ENCODE assay signal across 11 cellular contexts in genomic region chr11:614091-614582, GRCh38. TPM values are rescaled to one million over a fixed set of nuclear protein-coding genes. Genes with fewer than 3 reads are reported as not detected.
A peak's percentile ranks its signal among the peaks of the same experiment; 100 is the strongest.
DNase-seq lines count a peak whose midpoint lies in the region; TF ChIP-seq lines count a peak whose summit lies in the region.
"Had no signal": no experiment of that assay in that cellular context is flagged by ENCODE, and none has a peak within 500 bp of the region (broad histone marks: within the 10 kb centered on the region; RNA-seq: fewer than 3 reads in every experiment).

No MANE protein-coding gene starts in this region.

- no peaks in the 10 kb centered on the region for H3K27me3 ChIP-seq in GM06990 (replicated peaks; ENCODE audit: control insufficient read depth, insufficient read depth, low read length)
- no peaks in the 10 kb centered on the region for H3K27me3 ChIP-seq in OCI-LY1 (ENCODE audit: insufficient read depth, low read length)
- H3K27me3 ChIP-seq in duodenal mucosa (ENCODE audit: control insufficient read depth in 1 of 2, insufficient read depth in 2 of 2, low read length in 2 of 2), result no peaks in the 10 kb centered on the region
- H3K27me3 ChIP-seq in HAP-1 (ENCODE audit: low read depth), result no peaks in the 10 kb centered on the region

- H2AFZ ChIP-seq in OCI-LY1 (ENCODE audit: low read length), result no peak overlapping the region

- no peaks in the 10 kb centered on the region for H3K27me3 Mint-ChIP-seq in progenitor cell of endocrine pancreas

- TF ChIP-seq CTCF in GM06990 (IDR thresholded peaks at IDR 0.05; ENCODE audit: insufficient read depth, low read length, poor library complexity, severe bottlenecking), result no peak
- no peak for TF ChIP-seq CTCF in OCI-LY1 (IDR thresholded peaks at IDR 0.05; ENCODE audit: low read length)
- TF ChIP-seq CTCF in progenitor cell of endocrine pancreas (IDR thresholded peaks at IDR 0.05; ENCODE audit: unreplicated experiment), result no peak

- peaks cover 5% of the 10 kb centered on the region for H3K36me3 Mint-ChIP-seq in progenitor cell of endocrine pancreas (ENCODE audit: insufficient read depth)

- peaks cover 2% of the 10 kb centered on the region for H3K4me1 Mint-ChIP-seq in progenitor cell of endocrine pancreas (ENCODE audit: low read depth)

- H3K9me3 Mint-ChIP-seq in progenitor cell of endocrine pancreas (ENCODE audit: low read depth), result no peaks in the 10 kb centered on the region

- no peaks in the 10 kb centered on the region for H4K20me1 ChIP-seq in OCI-LY1 (ENCODE audit: insufficient read depth, low read length)

- peak overlapping the region; percentile 38 for H3K4me3 Mint-ChIP-seq in progenitor cell of endocrine pancreas (ENCODE audit: low read depth)

- no peaks in the 10 kb centered on the region for H3K79me2 ChIP-seq in OCI-LY1 (ENCODE audit: insufficient read depth, low read length)

- peak overlapping the region; percentile 83 for H3K4me2 ChIP-seq in OCI-LY1 (ENCODE audit: low read length)

- H3F3A ChIP-seq in OCI-LY1 (ENCODE audit: insufficient read depth, low read length), result no peaks in the 10 kb centered on the region

- H3K36me3 ChIP-seq in GM06990 (ENCODE audit: control insufficient read depth, insufficient read depth, low read length) (peaks cover 41% of the 10 kb centered on the region), OCI-LY1 (ENCODE audit: insufficient read depth, low read length) (peaks cover 41% of the 10 kb centered on the region), duodenal mucosa (ENCODE audit: control insufficient read depth in 1 of 2, insufficient read depth in 2 of 2, low read length in 2 of 2) (peaks cover 25 to 57% of the 10 kb centered on the region in 2 donors), HAP-1 (replicated peaks) (peaks cover 46% of the 10 kb centered on the region)

- peaks cover 31% of the 10 kb centered on the region for H3K4me1 ChIP-seq in OCI-LY1 (ENCODE audit: insufficient read depth, low read length, severe bottlenecking)
- peaks cover 45 to 49% of the 10 kb centered on the region in 2 donors for H3K4me1 ChIP-seq in duodenal mucosa (ENCODE audit: control insufficient read depth in 1 of 2, insufficient read depth in 2 of 2, low read length in 2 of 2)
- peaks cover 6% of the 10 kb centered on the region; the same call in 1 of the 2 replicates for H3K4me1 ChIP-seq in HAP-1

- no peak overlapping the region for H3K9ac ChIP-seq in OCI-LY1 (ENCODE audit: low read length)
- peak overlapping the region; percentile 38 to 97 for H3K9ac ChIP-seq in duodenal mucosa (ENCODE audit: low read depth in 1 of 2, low read length in 2 of 2)

- DNase-seq in GM06990 (ENCODE audit: extremely low read depth, insufficient read length) (no peak), progenitor cell of endocrine pancreas (ENCODE audit: low spot score, unreplicated experiment) (no peak), erythroblast (lab: John Stamatoyannopoulos, UW) (no peak), NCI-H2081 (lab: John Stamatoyannopoulos, UW) (no peak), retina (no peak), HAP-1 (ENCODE audit: low spot score in 2 of 2) (no peak)

- peak overlapping the region; percentile 100 for H3K4me3 ChIP-seq in GM06990 (replicated peaks; ENCODE audit: low read depth, low read length)
- no peak overlapping the region for H3K4me3 ChIP-seq in OCI-LY1 (ENCODE audit: low read depth, low read length, poor library complexity, severe bottlenecking)
- H3K4me3 ChIP-seq in duodenal mucosa (ENCODE audit: low read depth in 1 of 2, low read length in 2 of 2), result peak overlapping the region in 1 of 2 donors; percentile 80
- no peak overlapping the region for H3K4me3 ChIP-seq in HAP-1

- no peaks in the 10 kb centered on the region for H3K9me3 ChIP-seq in OCI-LY1 (ENCODE audit: low read length)
- H3K9me3 ChIP-seq in duodenal mucosa (ENCODE audit: control insufficient read depth in 1 of 2, low read length in 2 of 2), result no peaks in the 10 kb centered on the region
- no peaks in the 10 kb centered on the region for H3K9me3 ChIP-seq in HAP-1

- TF ChIP-seq POLR2A in erythroblast (IDR thresholded peaks at IDR 0.05; ENCODE audit: low read length), result no peak

- no peak overlapping the region for H3K27ac Mint-ChIP-seq in progenitor cell of endocrine pancreas

- H3K27ac ChIP-seq in OCI-LY1 (ENCODE audit: low read depth, low read length, poor library complexity, severe bottlenecking) (no peak overlapping the region), duodenal mucosa (ENCODE audit: low read depth, low read length) (peak overlapping the region; percentile 94)

- in situ Hi-C loops in HAP-1 (cut with MboI; ENCODE audit: low sequenced_read_pairs), result no loop called here

- H3K9me2 ChIP-seq in OCI-LY1 (ENCODE audit: low read depth, low read length), result no peaks in the 10 kb centered on the region

RNA-seq across cellular contexts. Expression of gene IRF7, which starts 1.6 kb away (rescaled TPM):
- 8.7 and 12.6 TPM in 2 replicates for total RNA-seq in progenitor cell of endocrine pancreas
- total RNA-seq: M059J had no signal

RNA-seq across cellular contexts. Expression of gene CDHR5, which starts 10.6 kb away (rescaled TPM):
- 0.24 and 0.98 TPM in 2 replicates for total RNA-seq in progenitor cell of endocrine pancreas
- total RNA-seq: frontal cortex, M059J, pulmonary artery endothelial cell had no signal

RNA-seq across cellular contexts. Expression of gene SCT, which starts 12.8 kb away (rescaled TPM):
- 2.9 and 3.8 TPM in 2 replicates for total RNA-seq in progenitor cell of endocrine pancreas
- total RNA-seq: frontal cortex, M059J, pulmonary artery endothelial cell had no signal

RNA-seq across cellular contexts. Expression of gene DRD4, which starts 22.9 kb away (rescaled TPM):
- total RNA-seq in progenitor cell of endocrine pancreas, result 1.1 and 2.7 TPM in 2 replicates
- total RNA-seq: frontal cortex, M059J, pulmonary artery endothelial cell had no signal

RNA-seq across cellular contexts. Expression of gene PHRF1, which starts 37.9 kb away (rescaled TPM):
- total RNA-seq in progenitor cell of endocrine pancreas, result 44.4 and 44.9 TPM in 2 replicates
